1 cellular context compared by ENCODE assay signal in the genomic region with DNA sequence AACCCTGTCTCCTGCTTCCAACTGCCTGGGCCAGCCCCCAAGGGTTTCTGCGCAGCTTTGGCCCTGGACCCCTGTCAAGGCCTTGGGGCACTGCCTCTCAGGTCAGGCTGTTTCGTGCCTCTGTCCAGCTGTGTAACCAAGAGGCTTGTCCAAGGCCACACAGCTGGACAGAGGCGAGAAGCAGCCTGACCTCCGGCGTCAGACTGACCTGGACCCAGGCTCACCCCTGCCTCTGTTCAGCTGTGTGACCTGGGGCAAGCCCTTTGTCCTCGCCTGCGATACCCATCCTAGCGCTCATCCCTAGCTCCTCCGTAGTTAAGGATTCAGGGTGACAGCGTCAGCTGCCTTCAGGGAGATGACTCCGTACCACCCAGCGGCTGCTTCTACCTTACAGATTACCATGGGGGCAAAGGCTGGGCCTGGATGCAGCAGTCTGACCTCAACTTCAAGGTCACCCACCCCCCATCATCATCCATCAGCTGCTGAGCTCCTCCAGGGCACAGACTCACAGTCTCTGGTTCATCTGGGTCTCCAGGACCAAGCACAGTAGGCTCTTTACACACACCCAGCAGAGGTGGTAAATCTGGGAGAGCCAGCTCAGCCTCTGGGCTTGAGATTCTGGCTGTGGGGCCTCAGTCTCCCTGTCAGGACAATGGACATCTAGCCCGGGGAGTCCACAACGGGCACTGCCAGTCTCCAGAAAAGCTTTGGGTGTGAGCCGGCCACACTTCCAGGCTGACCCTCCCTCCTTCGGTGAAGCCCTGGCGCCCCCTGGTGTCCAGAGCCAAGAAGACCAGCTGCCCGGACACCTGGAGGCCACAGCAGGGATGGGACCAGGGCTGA.
A peak's percentile ranks its signal among the peaks of the same experiment; 100 is the strongest.
TF ChIP-seq lines count a peak whose summit lies in the region.

No MANE protein-coding gene starts in this region.

TF ChIP-seq in WTC11, 78 proteins besides CTCF, POLR2A, EP300 and RAD21 (continued from another document):
- TF ChIP-seq, protein P1, sequence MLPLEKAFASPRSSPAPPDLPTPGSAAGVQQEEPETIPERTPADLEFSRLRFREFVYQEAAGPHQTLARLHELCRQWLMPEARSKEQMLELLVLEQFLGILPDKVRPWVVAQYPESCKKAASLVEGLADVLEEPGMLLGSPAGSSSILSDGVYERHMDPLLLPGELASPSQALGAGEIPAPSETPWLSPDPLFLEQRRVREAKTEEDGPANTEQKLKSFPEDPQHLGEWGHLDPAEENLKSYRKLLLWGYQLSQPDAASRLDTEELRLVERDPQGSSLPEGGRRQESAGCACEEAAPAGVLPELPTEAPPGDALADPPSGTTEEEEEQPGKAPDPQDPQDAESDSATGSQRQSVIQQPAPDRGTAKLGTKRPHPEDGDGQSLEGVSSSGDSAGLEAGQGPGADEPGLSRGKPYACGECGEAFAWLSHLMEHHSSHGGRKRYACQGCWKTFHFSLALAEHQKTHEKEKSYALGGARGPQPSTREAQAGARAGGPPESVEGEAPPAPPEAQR (CRISPR knock-in tag; IDR thresholded peaks at IDR 0.05), result peak; percentile 13; the same call in 1 of the 2 replicates
- TF ChIP-seq TEAD4 (CRISPR knock-in tag; IDR thresholded peaks at IDR 0.05) (no peak), SP1 (CRISPR knock-in tag; conservative IDR thresholded peaks at IDR 0.05) (0 out of 2 replicates have a peak, but pooled peaks have one; percentile 33)
